28 cellular contexts compared by ENCODE assay signal in the genomic region with DNA sequence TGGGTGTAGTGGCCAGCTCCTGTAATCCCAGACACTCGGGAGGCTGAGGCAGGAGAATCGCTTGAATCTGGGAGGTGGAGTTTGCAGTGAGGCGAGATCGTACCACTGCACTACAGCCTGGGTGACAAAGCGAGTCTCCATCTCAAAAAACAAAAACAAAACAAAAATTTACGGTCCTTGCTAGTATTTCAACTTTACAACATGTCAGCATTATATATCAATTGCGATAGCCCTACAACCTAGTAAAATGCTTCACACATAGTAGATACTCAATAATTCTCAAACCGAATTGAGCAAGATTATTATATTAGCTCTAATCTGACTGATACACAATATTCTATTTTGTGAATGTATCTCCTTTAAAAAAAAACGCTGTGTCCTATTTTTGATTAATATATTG.
"Had no signal": no experiment of that assay in that cellular context is flagged by ENCODE, and none has a peak within 500 bp of the region (broad histone marks: within the 10 kb centered on the region; RNA-seq: fewer than 3 reads in every experiment).

No MANE protein-coding gene starts in this region.

- H3K27ac ChIP-seq: neural progenitor cell, ovary, parathyroid adenoma, psoas muscle, skin epidermis, spleen, suprapubic skin, testis, tibial artery, transverse colon, upper lobe of right lung, uterus had no signal

- H3K36me3 ChIP-seq: neural progenitor cell, ovary, spleen, suprapubic skin, tibial artery, transverse colon, upper lobe of right lung, uterus had no signal

- H3K79me2 ChIP-seq: parathyroid adenoma had no signal

- DNase-seq: natural killer cell; occipital lobe; ovary; posterior cingulate gyrus; psoas muscle; right cardiac atrium; spleen; stimulated activated CD4-positive, alpha-beta T cell treated with anti-CD3 and anti-CD28 coated beads, Interleukin-12 subunit alpha, Interleukin-12 subunit beta, amount 100 ng/mL, for 4 hours; stimulated activated CD4-positive, alpha-beta T cell treated with anti-CD3 and anti-CD28 coated beads, Interleukin-1b, Interleukin-23, amount 100 ng/mL, for 48 hours; stimulated activated CD4-positive, alpha-beta T cell treated with anti-CD3 and anti-CD28 coated beads, Interleukin-4, amount 100 ng/mL, for 1 hour; stimulated activated CD4-positive, alpha-beta T cell treated with anti-CD3 and anti-CD28 coated beads, Interleukin-4, amount 100 ng/mL, for 4 hours; stimulated activated CD8-positive, alpha-beta memory T cell treated with anti-CD3 and anti-CD28 coated beads, Interleukin-4, amount 100 ng/mL, for 48 hours; stimulated activated naive CD4-positive, alpha-beta T cell; stimulated activated naive CD8-positive, alpha-beta T cell treated with anti-CD3 and anti-CD28 coated beads, Interleukin-15, amount 100 ng/mL, for 72 hours; stimulated activated naive CD8-positive, alpha-beta T cell treated with anti-CD3 and anti-CD28 coated beads, Interleukin-15, Interleukin-2, amounts not matched to agents 100 U/mL and 50 U/mL, for 24 hours; substantia nigra; testis; tibial artery; transverse colon; upper lobe of right lung; uterus had no signal

- H3K9me3 ChIP-seq: ovary, psoas muscle, suprapubic skin, testis, tibial artery, transverse colon, upper lobe of right lung, uterus had no signal

- H3K4me3 ChIP-seq: neural progenitor cell, ovary, psoas muscle, skin epidermis, smooth muscle cell, spleen, suprapubic skin, testis, tibial artery, transverse colon, upper lobe of right lung, uterus had no signal

- H3K27me3 ChIP-seq: neural progenitor cell, ovary, spleen, suprapubic skin, testis, tibial artery, transverse colon, upper lobe of right lung, uterus had no signal

- H3K4me2 ChIP-seq: neural progenitor cell, smooth muscle cell had no signal

- H3K4me1 ChIP-seq: parathyroid adenoma, psoas muscle, spleen, suprapubic skin, testis, tibial artery, transverse colon, upper lobe of right lung, uterus had no signal

- ATAC-seq: natural killer cell; psoas muscle; right cardiac atrium; sciatic nerve; stimulated activated memory B cell treated with anti-CD40 and anti-IgM and Interleukin-4, amounts not matched to agents 10 μg/mL and 1 μg/mL and 100 μg/mL, for 72 hours; stimulated activated naive CD8-positive, alpha-beta T cell treated with anti-CD3 and anti-CD28 coated beads, Interleukin-15, amount 100 ng/mL, for 72 hours; stimulated activated naive CD8-positive, alpha-beta T cell treated with anti-CD3 and anti-CD28 coated beads, Interleukin-15, Interleukin-2, amounts not matched to agents 100 U/mL and 50 U/mL, for 24 hours; upper lobe of right lung had no signal

- H3K9ac ChIP-seq: neural progenitor cell, parathyroid adenoma had no signal

- H2AFZ ChIP-seq: neural progenitor cell, parathyroid adenoma had no signal
